In genomic region chrX:53241558-53241957, GRCh38 we compare ENCODE assay signal across 21 cellular contexts. TPM values are rescaled to one million over a fixed set of nuclear protein-coding genes. Genes with fewer than 3 reads are reported as not detected.
A peak's percentile ranks its signal among the peaks of the same experiment; 100 is the strongest.
DNase-seq lines count a peak whose midpoint lies in the region; ATAC-seq, FAIRE-seq and TF ChIP-seq lines count a peak whose summit lies in the region.
"Had no signal": no experiment of that assay in that cellular context is flagged by ENCODE, and none has a peak within 500 bp of the region (broad histone marks: within the 10 kb centered on the region; RNA-seq: fewer than 3 reads in every experiment).

No MANE protein-coding gene starts in this region.

- intact Hi-C loops in natural killer cell (cut with micrococcal nuclease) = no loop called here
- intact Hi-C loops in Calu3 (cut with micrococcal nuclease; ENCODE audit: unreplicated experiment) = no loop called here
- intact Hi-C loops in CD14-positive monocyte (cut with micrococcal nuclease) = no loop called here

- peak; percentile 67 to 89 (median 85) for ATAC-seq in natural killer cell
- ATAC-seq: A549, HCT116 had no signal

- CTCF ChIA-PET in Calu3 (lab: Charles Lee) = no interaction called here

- no peak for TF ChIP-seq POLR2A in GM12891 (IDR thresholded peaks at IDR 0.05; ENCODE audit: low read depth, low read length)

- H3K27me3 ChIP-seq in bronchial epithelial cell (ENCODE audit: control insufficient read depth, insufficient read depth, low read length) = no peaks in the 10 kb centered on the region

- no peak overlapping the region for H3K4me3 ChIP-seq in bronchial epithelial cell (ENCODE audit: low read depth, low read length)
- H3K4me3 ChIP-seq: A549, BLaER1, GM23248 had no signal

- H3K9me3 Mint-ChIP-seq in natural killer cell = no peaks in the 10 kb centered on the region
- no peaks in the 10 kb centered on the region for H3K9me3 Mint-ChIP-seq in Calu3 (ENCODE audit: low read depth, unreplicated experiment)
- peaks cover 0 to 1% (median 0%) of the 10 kb centered on the region in 7 donors for H3K9me3 Mint-ChIP-seq in CD14-positive monocyte
- H3K9me3 Mint-ChIP-seq: CD4-positive, CD25-positive, alpha-beta regulatory T cell had no signal

- BruUV-seq in Calu3 (replicated peaks; lab: Mats Ljungman, UMichigan) = no TSS peak

- DNase-seq in GM12891 (ENCODE audit: insufficient read length, low spot score) (no peak), bronchial epithelial cell (ENCODE audit: low read depth) (no peak), natural killer cell (no peak), NCI-H2081 treated with DMSO at 0.1 percent for 48 hours (lab: John Stamatoyannopoulos, UW) (no peak), Calu3 (no peak), CD14-positive monocyte (ENCODE audit: low spot score) (no peak), mesenteric fat pad (ENCODE audit: low spot score) (no peak)
- DNase-seq: AML-193; CD4-positive, CD25-positive, alpha-beta regulatory T cell; DMS153; DMS79 treated with DMSO at 0.1 percent for 48 hours; EL; GDM1; GM23248 had no signal

- FAIRE-seq in GM12891 (lab: Jason Lieb, UNC) = peak; percentile 40
- FAIRE-seq in bronchial epithelial cell (lab: Jason Lieb, UNC) = peak; percentile 73
- FAIRE-seq: A549, D721Med, H54 had no signal

- H3K36me3 Mint-ChIP-seq in natural killer cell (no peaks in the 10 kb centered on the region), Calu3 (ENCODE audit: insufficient read depth, unreplicated experiment) (no peaks in the 10 kb centered on the region), CD14-positive monocyte (peaks cover 50 to 61% of the 10 kb centered on the region in 2 donors)
- H3K36me3 Mint-ChIP-seq: CD4-positive, CD25-positive, alpha-beta regulatory T cell had no signal

- H3K27ac Mint-ChIP-seq in natural killer cell (peak overlapping the region in 1 of 2 donors; percentile 56), Calu3 (ENCODE audit: unreplicated experiment) (no peak overlapping the region), CD14-positive monocyte (peak overlapping the region in 2 of 7 donors; percentile 4 to 19)
- H3K27ac Mint-ChIP-seq: CD4-positive, CD25-positive, alpha-beta regulatory T cell had no signal

- no peak overlapping the region for H3K4me3 Mint-ChIP-seq in natural killer cell
- no peak overlapping the region for H3K4me3 Mint-ChIP-seq in Calu3 (ENCODE audit: low read depth, unreplicated experiment)
- H3K4me3 Mint-ChIP-seq in CD14-positive monocyte = no peak overlapping the region
- H3K4me3 Mint-ChIP-seq: CD4-positive, CD25-positive, alpha-beta regulatory T cell had no signal

- peaks cover 0 to 9% of the 10 kb centered on the region in 2 donors for H3K4me1 Mint-ChIP-seq in natural killer cell
- no peaks in the 10 kb centered on the region for H3K4me1 Mint-ChIP-seq in Calu3 (ENCODE audit: low read depth, unreplicated experiment)
- no peaks in the 10 kb centered on the region for H3K4me1 Mint-ChIP-seq in CD14-positive monocyte
- H3K4me1 Mint-ChIP-seq: CD4-positive, CD25-positive, alpha-beta regulatory T cell had no signal

- H3K27me3 Mint-ChIP-seq in natural killer cell (ENCODE audit: low read depth in 2 of 2) = peaks cover 0 to 3% of the 10 kb centered on the region in 2 donors
- H3K27me3 Mint-ChIP-seq in Calu3 (ENCODE audit: unreplicated experiment) = no peaks in the 10 kb centered on the region
- peaks cover 0 to 33% (median 3%) of the 10 kb centered on the region in 3 donors for H3K27me3 Mint-ChIP-seq in CD14-positive monocyte (ENCODE audit: low read depth in 3 of 3)
- H3K27me3 Mint-ChIP-seq: CD4-positive, CD25-positive, alpha-beta regulatory T cell had no signal

- no peak for TF ChIP-seq CTCF in 22Rv1 (IDR thresholded peaks at IDR 0.05)
- TF ChIP-seq CTCF in bronchial epithelial cell (IDR thresholded peaks at IDR 0.05; ENCODE audit: insufficient read depth, low read length, severe bottlenecking) = no peak
- TF ChIP-seq CTCF in natural killer cell (IDR thresholded peaks at IDR 0.05) = no peak
- no peak for TF ChIP-seq CTCF in Calu3 (IDR thresholded peaks at IDR 0.05; ENCODE audit: unreplicated experiment)
- no peak for TF ChIP-seq CTCF in CD14-positive monocyte (IDR thresholded peaks at IDR 0.05)

- H3K27ac ChIP-seq in 22Rv1 = peak overlapping the region; percentile 29; the same call in 1 of the 2 replicates
- H3K27ac ChIP-seq: A549, BLaER1, GM23248, HL-60 had no signal

- H3K36me3 ChIP-seq in bronchial epithelial cell (ENCODE audit: control insufficient read depth, insufficient read depth, low read length) = no peaks in the 10 kb centered on the region

TF ChIP-seq in GM12891, 5 proteins besides CTCF, POLR2A, EP300 and RAD21:
- no peak for TF ChIP-seq POU2F2 (IDR thresholded peaks at IDR 0.05; ENCODE audit: low read depth, low read length)
- no peak for TF ChIP-seq POLR2AphosphoS5 (IDR thresholded peaks at IDR 0.05; ENCODE audit: low read depth, low read length)
- TF ChIP-seq TAF1 (IDR thresholded peaks at IDR 0.05; ENCODE audit: low read depth, low read length) = no peak
- TF ChIP-seq SPI1 (IDR thresholded peaks at IDR 0.05; ENCODE audit: low read depth, low read length) = no peak
- TF ChIP-seq PAX5 (IDR thresholded peaks at IDR 0.05; ENCODE audit: insufficient read depth, low read length, severe bottlenecking) = no peak

RNA-seq across cellular contexts. Expression of gene KDM5C, which starts 16.6 kb away (rescaled TPM):
- polyA plus RNA-seq in GM12891 (2012; ENCODE audit: low read depth, missing spikeins) = 31.1 TPM
- total RNA-seq in bronchial epithelial cell (64.5 and 151 TPM in 2 replicates), natural killer cell (100 to 1,000 TPM; 191 to 307 (median 196) TPM), Calu3 (2022) (91.6 and 98.4 TPM in 2 replicates), mesenteric fat pad (77.6 TPM)
- 10 to 100 TPM; 13.3 to 16.7 TPM for polyA plus RNA-seq in CD14-positive monocyte

RNA-seq across cellular contexts. Expression of gene IQSEC2, which starts 39.8 kb away (rescaled TPM):
- polyA plus RNA-seq in GM12891 (2012; ENCODE audit: low read depth, missing spikeins) = 0.13 TPM
- total RNA-seq in bronchial epithelial cell (3.4 and 5.9 TPM in 2 replicates), natural killer cell (1 to 10 TPM; 3.5 to 3.9 (median 3.7) TPM), Calu3 (2022) (14.1 and 15.2 TPM in 2 replicates), mesenteric fat pad (15.4 TPM)
- 1 to 10 TPM; 6.5 to 6.9 TPM for polyA plus RNA-seq in CD14-positive monocyte
